In genomic region chr22:37843746-37844089, GRCh38 we compare ENCODE assay signal across 8 cellular contexts.
A peak's percentile ranks its signal among the peaks of the same experiment; 100 is the strongest.
DNase-seq lines count a peak whose midpoint lies in the region; ATAC-seq, FAIRE-seq and TF ChIP-seq lines count a peak whose summit lies in the region.

No MANE protein-coding gene starts in this region.

- H3K27me3 ChIP-seq in WERI-Rb-1 (ENCODE audit: insufficient read depth, low read depth, severe bottlenecking) (no peaks in the 10 kb centered on the region), muscle layer of colon (ENCODE audit: control insufficient read depth in 1 of 2, insufficient read depth in 2 of 2, low read length in 2 of 2) (no peaks in the 10 kb centered on the region)

- H3K36me3 ChIP-seq in WERI-Rb-1 (peaks cover 13% of the 10 kb centered on the region), muscle layer of colon (ENCODE audit: insufficient read depth, low read length) (peaks cover 9% of the 10 kb centered on the region)

- H3K9me3 ChIP-seq in WERI-Rb-1 (ENCODE audit: severe bottlenecking), result no peaks in the 10 kb centered on the region
- H3K9me3 ChIP-seq in muscle layer of colon (ENCODE audit: low read length), result no peaks in the 10 kb centered on the region

- no peak for TF ChIP-seq CTCF in WERI-Rb-1 (IDR thresholded peaks at IDR 0.05; ENCODE audit: low read depth, low read length)

- H3K27ac ChIP-seq in WERI-Rb-1 (peak overlapping the region; percentile 86), muscle layer of colon (ENCODE audit: low read depth, low read length) (peak overlapping the region; percentile 70), substantia nigra (ENCODE audit: low read depth, low read length, poor library complexity, severe bottlenecking) (peak overlapping the region; percentile 79)

- H3K9ac ChIP-seq in muscle layer of colon (ENCODE audit: low read length), result no peak overlapping the region

- peaks cover 10% of the 10 kb centered on the region for H3K4me1 ChIP-seq in muscle layer of colon (ENCODE audit: insufficient read depth, low read length)

- peak; percentile 31 for ATAC-seq in HG03175 (IDR thresholded peaks at IDR 0.05; ENCODE audit: unreplicated experiment)

- DNase-seq in AG20443 (ENCODE audit: low spot score) (peak; percentile 74), GM19239 (ENCODE audit: insufficient read length, low spot score) (no peak), WERI-Rb-1 (no peak), substantia nigra (lab: John Stamatoyannopoulos, UW) (peak in 18 of 49 donors; percentile 40 to 87 (median 60)), NCI-H128 (lab: John Stamatoyannopoulos, UW; ENCODE audit: unreplicated experiment) (no peak)
- DNase-seq in effector CD8-positive, alpha-beta T cell (lab: John Stamatoyannopoulos, UW), result peak; percentile 49

- FAIRE-seq in GM19239 (lab: Jason Lieb, UNC), result peak; percentile 8

- H3K4me3 ChIP-seq in WERI-Rb-1 (ENCODE audit: low read depth, low read length) (peak overlapping the region; percentile 68), muscle layer of colon (ENCODE audit: low read depth in 1 of 2, low read length in 2 of 2) (peak overlapping the region; percentile 54 to 70)

Comparison
In these comparisons a context has a peak if more than half of its experiments do, and no peak if none do; other contexts are left out.
1. DNase-seq: peak in AG20443 (single experiment) and effector CD8-positive, alpha-beta T cell (single experiment); none in GM19239 (single experiment), WERI-Rb-1 (single experiment) and NCI-H128 (single experiment).
2. Peak in every context shown above with its lines, with median percentiles within 50 percentile points of each other: H3K27ac ChIP-seq.